14 cellular contexts compared by ENCODE assay signal in genomic region chr4:1033840-1034551, GRCh38. TPM values are rescaled to one million over a fixed set of nuclear protein-coding genes. Genes with fewer than 3 reads are reported as not detected.
DNase-seq lines count a peak whose midpoint lies in the region; ATAC-seq and TF ChIP-seq lines count a peak whose summit lies in the region.
"Had no signal": no experiment of that assay in that cellular context is flagged by ENCODE, and none has a peak within 500 bp of the region (broad histone marks: within the 10 kb centered on the region; RNA-seq: fewer than 3 reads in every experiment).

No MANE protein-coding gene starts in this region.

- no peak for TF ChIP-seq POLR2A in testis (IDR thresholded peaks at IDR 0.05)

- ATAC-seq in lower lobe of right lung, result peak; percentile 9 to 37
- ATAC-seq in GM18909 (IDR thresholded peaks at IDR 0.05; ENCODE audit: poor library complexity, unreplicated experiment), result no peak
- ATAC-seq: SK-N-SH treated with all-trans-retinoic acid at 6 μM for 48 hours had no signal

- H3K36me3 ChIP-seq in lower lobe of right lung (no peaks in the 10 kb centered on the region), testis (ENCODE audit: low read depth, missing control alignments) (no peaks in the 10 kb centered on the region)

- TF ChIP-seq CTCF in lower lobe of right lung (IDR thresholded peaks at IDR 0.05) (no peak), testis (IDR thresholded peaks at IDR 0.05) (no peak)

- H3K4me3 ChIP-seq in lower lobe of right lung (peak overlapping the region; percentile 20), testis (no peak overlapping the region)

- H3K27me3 ChIP-seq in lower lobe of right lung (ENCODE audit: low read depth), result peaks cover 48% of the 10 kb centered on the region
- no peaks in the 10 kb centered on the region for H3K27me3 ChIP-seq in testis

- peak; percentile 42 for DNase-seq in LHCN-M2 (ENCODE audit: low read depth)
- peak; percentile 20 for DNase-seq in epidermal melanocyte (ENCODE audit: insufficient read length, low spot score)
- no peak for DNase-seq in lower lobe of right lung
- peak; percentile 49 for DNase-seq in testis
- no peak for DNase-seq in NCI-H2171 (lab: John Stamatoyannopoulos, UW)
- DNase-seq in activated T-cell treated with anti-CD3 and anti-CD28 coated beads, Interleukin-2, amount 50 U/mL, for 1 hour, result no peak
- DNase-seq in mucosa of gallbladder (ENCODE audit: low spot score), result no peak
- DNase-seq: activated CD4-positive, alpha-beta T cell treated with anti-CD3 and anti-CD28 coated beads for 4 hours; activated naive CD4-positive, alpha-beta T cell treated with anti-CD3 and anti-CD28 coated beads for 36 hours; DND-41; MM.1S; NCI-H526 had no signal

- peaks cover 12% of the 10 kb centered on the region for H3K4me1 ChIP-seq in lower lobe of right lung
- peaks cover 14% of the 10 kb centered on the region for H3K4me1 ChIP-seq in testis

- intact Hi-C loops in lower lobe of right lung (cut with DNase I) (no loop called here), testis (cut with DNase I; ENCODE audit: low total_unique reads) (no loop called here)

- H3K27ac ChIP-seq in lower lobe of right lung (no peak overlapping the region), testis (peak overlapping the region in 1 of 2 donors; percentile 53)

- no peaks in the 10 kb centered on the region for H3K9me3 ChIP-seq in lower lobe of right lung
- H3K9me3 ChIP-seq in testis, result no peaks in the 10 kb centered on the region

- WGBS in testis, 2 donors, result 41 to 63% methylated on average over 17 to 35 of the region's 35 CpGs

RNA-seq across cellular contexts. Expression of gene FGFRL1, which starts 22.6 kb away (rescaled TPM):
- total RNA-seq in LHCN-M2 (2014; rRNA removed) (16.4 and 17.8 TPM in 2 replicates), lower lobe of right lung (23.4 TPM), testis (10 to 100 TPM; 13.7 to 25.6 TPM), mucosa of gallbladder (28.2 TPM)
- polyA plus RNA-seq in LHCN-M2 (2012), result 12.1 TPM
- 14.4 TPM for polyA plus RNA-seq in testis (ENCODE audit: insufficient read depth, low read depth, low replicate concordance)

RNA-seq across cellular contexts. Expression of gene SLC26A1, which starts 40.8 kb away (rescaled TPM):
- total RNA-seq in LHCN-M2 (2014; rRNA removed) (not detected in 2 replicates), lower lobe of right lung (1.0 TPM), testis (1 to 10 TPM in 1 of 2 donors, under 1 TPM in 1; 0.99 to 2.0 TPM), mucosa of gallbladder (4.3 TPM)
- polyA plus RNA-seq in LHCN-M2 (2012), result 0.87 TPM
- 0.51 TPM for polyA plus RNA-seq in testis (ENCODE audit: insufficient read depth, low read depth, low replicate concordance)
- total RNA-seq: activated naive CD4-positive, alpha-beta T cell treated with anti-CD3 and anti-CD28 coated beads for 36 hours had no signal

RNA-seq across cellular contexts. Expression of gene IDUA, which starts 47.2 kb away (rescaled TPM):
- total RNA-seq in LHCN-M2 (2014; rRNA removed) (15.8 and 16.8 TPM in 2 replicates), lower lobe of right lung (46.0 TPM), testis (10 to 100 TPM; 35.7 to 39.4 TPM), mucosa of gallbladder (93.0 TPM)
- 5.7 TPM for polyA plus RNA-seq in LHCN-M2 (2012)
- 8.9 TPM for polyA plus RNA-seq in testis (ENCODE audit: insufficient read depth, low read depth, low replicate concordance)

Comparison
In these comparisons a context has a peak if more than half of its experiments do, and no peak if none do; other contexts are left out.
1. DNase-seq: peak in LHCN-M2 (single experiment), epidermal melanocyte (single experiment) and testis (single experiment); none in lower lobe of right lung (single experiment), NCI-H2171 (single experiment), activated T-cell treated with anti-CD3 and anti-CD28 coated beads, Interleukin-2, amount 50 U/mL, for 1 hour (single experiment) and mucosa of gallbladder (single experiment).